In the genomic region with DNA sequence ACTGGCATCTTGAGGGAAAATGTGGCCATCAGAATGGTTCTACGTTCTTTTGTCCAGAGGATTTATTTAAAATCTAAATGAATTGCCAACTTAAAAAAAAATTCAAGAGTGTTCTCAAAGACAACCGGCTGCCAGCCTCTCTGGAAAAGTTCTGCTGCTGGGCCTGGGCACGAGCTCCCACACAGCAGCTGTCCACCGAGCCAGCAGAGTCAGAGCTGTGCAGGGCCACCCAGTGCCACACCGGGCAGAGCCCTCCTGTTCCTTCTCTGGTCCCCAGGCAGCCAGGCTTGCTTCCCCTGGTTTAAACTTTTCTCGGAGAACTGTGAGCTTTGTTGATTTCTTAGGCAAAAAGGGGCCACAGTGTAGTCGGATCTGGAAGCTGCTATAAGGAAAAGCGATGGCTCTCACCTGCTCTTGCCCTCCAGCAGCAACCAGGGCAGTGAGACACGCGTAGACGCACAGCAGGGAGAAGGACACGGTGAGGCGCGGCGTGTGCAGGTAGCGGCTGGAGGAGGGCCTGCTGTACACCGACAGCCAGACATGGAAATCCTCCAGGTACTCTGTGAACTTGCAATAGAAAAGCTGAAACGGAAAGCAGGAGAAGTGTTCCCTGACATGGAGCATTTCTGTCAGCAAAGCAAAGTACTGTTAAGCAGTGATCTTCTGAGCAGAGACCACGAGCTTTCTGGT, we compare ENCODE assay signal across 20 cellular contexts.
"Had no signal": no experiment of that assay in that cellular context is flagged by ENCODE, and none has a peak within 500 bp of the region (broad histone marks: within the 10 kb centered on the region; RNA-seq: fewer than 3 reads in every experiment).

No MANE protein-coding gene starts in this region.

- H3K36me3 ChIP-seq: colonic mucosa, sigmoid colon, stomach, thoracic aorta, transverse colon had no signal

- H3K27ac Mint-ChIP-seq: natural killer cell had no signal

- ATAC-seq: foreskin keratinocyte, left colon, mucosa of descending colon, natural killer cell, psoas muscle had no signal

- H3K4me1 Mint-ChIP-seq: neural crest cell had no signal

- H3K9me3 ChIP-seq: colonic mucosa, mucosa of descending colon, psoas muscle, sigmoid colon, stomach, thoracic aorta, transverse colon had no signal

- H3K27me3 ChIP-seq: colonic mucosa, sigmoid colon, stomach, transverse colon had no signal

- H3K4me1 ChIP-seq: colonic mucosa, foreskin keratinocyte, parathyroid adenoma, psoas muscle, sigmoid colon, stomach, transverse colon had no signal

- H3K4me3 ChIP-seq: colonic mucosa, mucosa of descending colon, psoas muscle, sigmoid colon, stomach, thoracic aorta, transverse colon had no signal

- H3K27ac ChIP-seq: colonic mucosa, foreskin keratinocyte, parathyroid adenoma, psoas muscle, sigmoid colon, stomach, thoracic aorta, transverse colon had no signal

- H3K4me3 Mint-ChIP-seq: natural killer cell, neural crest cell had no signal

- DNase-seq: colonic mucosa; dermis blood vessel endothelial cell; foreskin keratinocyte; hippocampal formation; left colon; mucosa of descending colon; natural killer cell; nucleus accumbens; psoas muscle; retina; sigmoid colon; small intestine; stimulated activated CD4-positive, alpha-beta T cell treated with anti-CD3 and anti-CD28 coated beads, Interleukin-12 subunit alpha, Interleukin-12 subunit beta, amount 100 ng/mL, for 4 hours; stimulated activated naive CD4-positive, alpha-beta T cell; stomach; substantia nigra; transverse colon had no signal

- H3K36me3 Mint-ChIP-seq: natural killer cell had no signal

- H3K9me3 Mint-ChIP-seq: natural killer cell, neural crest cell had no signal
